ENCODE assay signal across 11 cellular contexts in the genomic region with DNA sequence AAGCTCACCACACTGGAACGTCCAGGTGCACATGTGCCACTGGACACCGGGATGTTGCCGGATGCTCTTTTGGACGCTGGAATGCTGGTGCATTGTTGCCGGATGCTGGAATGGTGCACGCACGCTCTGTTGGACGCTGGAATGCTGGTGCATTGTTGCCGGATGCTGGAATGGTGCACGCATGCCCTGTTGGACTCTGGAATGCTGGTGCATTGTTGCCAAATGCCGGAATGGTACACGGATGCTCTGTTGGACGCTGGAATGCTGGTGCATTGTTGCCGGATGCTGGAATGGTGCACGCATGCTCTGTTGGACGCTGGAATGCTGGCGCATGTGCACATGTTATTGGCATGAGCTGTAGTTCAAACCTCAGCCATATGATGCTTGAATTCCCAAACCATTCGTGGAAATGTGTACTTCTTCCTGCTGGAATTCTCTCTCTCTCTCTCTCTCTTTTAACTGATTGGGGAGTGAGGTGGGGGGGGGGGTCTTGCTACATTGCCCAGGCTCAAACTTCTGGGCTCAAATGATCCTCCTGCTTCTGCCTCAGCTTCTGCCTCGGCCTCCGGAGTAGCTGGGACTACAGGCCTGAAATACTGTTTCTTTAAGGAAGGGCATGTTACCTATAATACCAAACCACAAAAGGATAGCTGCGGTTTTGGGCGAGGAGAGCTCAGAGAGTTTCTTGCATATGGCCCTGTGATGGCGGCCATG. TPM values are rescaled to one million over a fixed set of nuclear protein-coding genes. Genes with fewer than 3 reads are reported as not detected.
DNase-seq lines count a peak whose midpoint lies in the region; ATAC-seq and TF ChIP-seq lines count a peak whose summit lies in the region.
"Had no signal": no experiment of that assay in that cellular context is flagged by ENCODE, and none has a peak within 500 bp of the region (broad histone marks: within the 10 kb centered on the region; RNA-seq: fewer than 3 reads in every experiment).

No MANE protein-coding gene starts in this region.

- TF ChIP-seq POLR2A in uterus (IDR thresholded peaks at IDR 0.05), result no peak

- peak overlapping the region; percentile 66; the same call in 1 of the 2 replicates for H2AFZ ChIP-seq in KMS-11 (ENCODE audit: low read depth)

- H3K9me3 ChIP-seq in CD4-positive, alpha-beta T cell (ENCODE audit: control insufficient read depth, low read length), result no peaks in the 10 kb centered on the region
- no peaks in the 10 kb centered on the region for H3K9me3 ChIP-seq in uterus
- H3K9me3 ChIP-seq: ascending aorta had no signal

- no peaks in the 10 kb centered on the region for H3K27me3 ChIP-seq in CD4-positive, alpha-beta T cell (ENCODE audit: control insufficient read depth, insufficient read depth, low read length)
- H3K27me3 ChIP-seq in KMS-11 (ENCODE audit: insufficient read depth, low read depth), result no peaks in the 10 kb centered on the region
- H3K27me3 ChIP-seq in uterus, result peaks cover 0 to 5% of the 10 kb centered on the region in 2 donors
- H3K27me3 ChIP-seq: ascending aorta had no signal

- peaks cover 37% of the 10 kb centered on the region for H3K4me1 Mint-ChIP-seq in CD4-positive, alpha-beta T cell (ENCODE audit: low read depth)
- H3K4me1 Mint-ChIP-seq in neural crest cell, result peaks cover 24% of the 10 kb centered on the region

- H3K9ac ChIP-seq in KMS-11, result peak overlapping the region; percentile 53; the same call in 1 of the 2 replicates

- H3K4me3 ChIP-seq in KMS-11 (IDR thresholded peaks at IDR 0.05; ENCODE audit: insufficient read depth, low read depth, low read length), result no peak overlapping the region
- H3K4me3 ChIP-seq in epithelial cell of proximal tubule (ENCODE audit: low read depth, low read length), result peak overlapping the region; percentile 38
- peak overlapping the region in 1 of 2 donors; percentile 42 for H3K4me3 ChIP-seq in uterus

- H3K4me2 ChIP-seq in KMS-11, result peak overlapping the region; percentile 60; the same call in 1 of the 2 replicates

- no peaks in the 10 kb centered on the region for H3K79me2 ChIP-seq in KMS-11 (ENCODE audit: insufficient read depth, low read depth)

- DNase-seq in CD4-positive, alpha-beta T cell, result no peak
- DNase-seq in epithelial cell of proximal tubule (ENCODE audit: low read depth) (peak; percentile 9), neural crest cell (ENCODE audit: low read depth, low spot score) (no peak), uterus (no peak), mucosa of gallbladder (ENCODE audit: low spot score) (no peak)
- DNase-seq: GF-D8, GOT3 had no signal

- CTCF ChIA-PET in CD4-positive, alpha-beta T cell (lab: Charles Lee), result interaction anchor here (1.3 to 1.7 kb wide), 3 partner anchors 17 to 426 kb away, joined by 3 to 5 read pairs (median 5); no protein-coding TSS in a partner anchor

- peaks cover 6% of the 10 kb centered on the region for H3K36me3 Mint-ChIP-seq in CD4-positive, alpha-beta T cell (ENCODE audit: low read depth)
- H3K36me3 Mint-ChIP-seq in neural crest cell (ENCODE audit: low read depth), result peaks cover 12% of the 10 kb centered on the region

- no peaks in the 10 kb centered on the region for H4K20me1 ChIP-seq in KMS-11 (ENCODE audit: insufficient read depth)

- H3K27ac ChIP-seq in CD4-positive, alpha-beta T cell (ENCODE audit: low read depth, low read length), result no peak overlapping the region
- no peak overlapping the region for H3K27ac ChIP-seq in KMS-11
- no peak overlapping the region for H3K27ac ChIP-seq in uterus
- H3K27ac ChIP-seq: ascending aorta had no signal

- no peak for ATAC-seq in CD4-positive, alpha-beta T cell (ENCODE audit: poor library complexity)
- ATAC-seq in GM21825 (IDR thresholded peaks at IDR 0.05; ENCODE audit: unreplicated experiment), result no peak
- ATAC-seq in GM21786 (IDR thresholded peaks at IDR 0.05; ENCODE audit: unreplicated experiment), result no peak

- intact Hi-C loops in CD4-positive, alpha-beta T cell (cut with DNase I, micrococcal nuclease), result loop anchor here (2.0 kb wide), 2 partner anchors 23 to 243 kb away; no protein-coding TSS in a partner anchor
- intact Hi-C loops in uterus (cut with DNase I; ENCODE audit: low total_unique reads), result no loop called here

- peak overlapping the region; percentile 85 for H3K4me3 Mint-ChIP-seq in CD4-positive, alpha-beta T cell
- peak overlapping the region; percentile 87 for H3K4me3 Mint-ChIP-seq in neural crest cell

- H3K9me3 Mint-ChIP-seq in CD4-positive, alpha-beta T cell, result no peaks in the 10 kb centered on the region
- H3K9me3 Mint-ChIP-seq in neural crest cell, result peaks cover 10% of the 10 kb centered on the region

- no peaks in the 10 kb centered on the region for H3K36me3 ChIP-seq in KMS-11 (ENCODE audit: insufficient read depth)
- H3K36me3 ChIP-seq in uterus, result no peaks in the 10 kb centered on the region
- H3K36me3 ChIP-seq: ascending aorta had no signal

- peak overlapping the region; percentile 71 for H3K27ac Mint-ChIP-seq in CD4-positive, alpha-beta T cell
- H3K27ac Mint-ChIP-seq in neural crest cell (ENCODE audit: unreplicated experiment), result no peak overlapping the region

- peaks cover 6% of the 10 kb centered on the region for H3K4me1 ChIP-seq in KMS-11 (ENCODE audit: low read depth, poor library complexity, severe bottlenecking)
- peaks cover 0 to 9% of the 10 kb centered on the region in 2 donors for H3K4me1 ChIP-seq in uterus

- TF ChIP-seq CTCF in CD4-positive, alpha-beta T cell (IDR thresholded peaks at IDR 0.05), result no peak
- TF ChIP-seq CTCF in KMS-11 (conservative IDR thresholded peaks at IDR 0.05; ENCODE audit: low read depth, low read length), result no peak
- TF ChIP-seq CTCF in epithelial cell of proximal tubule (conservative IDR thresholded peaks at IDR 0.05; ENCODE audit: low read depth, low read length), result no peak
- no peak for TF ChIP-seq CTCF in neural crest cell (conservative IDR thresholded peaks at IDR 0.05)
- no peak for TF ChIP-seq CTCF in uterus (IDR thresholded peaks at IDR 0.05)

- H3K27me3 Mint-ChIP-seq in CD4-positive, alpha-beta T cell, result no peaks in the 10 kb centered on the region
- H3K27me3 Mint-ChIP-seq in neural crest cell (ENCODE audit: low read depth), result no peaks in the 10 kb centered on the region

- POLR2A ChIA-PET in CD4-positive, alpha-beta T cell (lab: Charles Lee), result interaction anchor here (1.0 to 3.2 kb wide), 4 partner anchors 25 to 431 kb away, joined by 3 to 26 read pairs (median 9); a partner anchor contains a TSS

RNA-seq across cellular contexts. Expression of a gene that starts 1.2 kb away (rescaled TPM):
- 10 to 100 TPM; 13.0 to 13.5 TPM for total RNA-seq in CD4-positive, alpha-beta T cell
- total RNA-seq in epithelial cell of proximal tubule, result 8.0 and 10.8 TPM in 2 replicates
- total RNA-seq in neural crest cell, result 59.9 and 62.5 TPM in 2 replicates
- 100 to 1,000 TPM in 1 of 4 donors, 10 to 100 TPM in 3; 25.0 to 103 (median 61.0) TPM for total RNA-seq in uterus
- total RNA-seq in mucosa of gallbladder, result 91.8 TPM
